ENCODE assay signal across 11 cellular contexts in the genomic region with DNA sequence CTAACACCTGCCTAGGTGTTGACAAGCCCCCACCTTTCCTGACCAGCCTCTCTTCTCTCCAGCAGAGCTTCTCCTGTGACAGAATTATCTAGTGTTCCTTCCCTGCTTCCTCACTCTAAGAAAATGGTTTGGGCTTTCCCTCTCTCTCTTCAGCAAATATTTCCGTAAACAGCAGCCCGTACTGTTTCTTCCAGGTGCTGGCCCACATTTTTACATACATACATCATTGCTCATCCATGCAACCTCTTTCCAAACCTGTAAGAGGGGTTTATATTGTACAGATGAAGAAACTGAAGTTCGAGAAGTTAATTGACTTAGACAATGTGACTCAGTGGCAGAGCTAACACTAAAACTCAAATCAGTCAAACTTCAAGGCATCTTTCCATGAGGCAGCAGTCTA. TPM values are rescaled to one million over a fixed set of nuclear protein-coding genes. Genes with fewer than 3 reads are reported as not detected.
A peak's percentile ranks its signal among the peaks of the same experiment; 100 is the strongest.
DNase-seq lines count a peak whose midpoint lies in the region; ATAC-seq and TF ChIP-seq lines count a peak whose summit lies in the region.
"Had no signal": no experiment of that assay in that cellular context is flagged by ENCODE, and none has a peak within 500 bp of the region (broad histone marks: within the 10 kb centered on the region; RNA-seq: fewer than 3 reads in every experiment).

No MANE protein-coding gene starts in this region.

- H3K9ac ChIP-seq in HUES6 (ENCODE audit: low read length) (no peak overlapping the region), mesenchymal stem cell (ENCODE audit: low read length) (peak overlapping the region; percentile 47)

- POLR2A ChIA-PET in CD8-positive, alpha-beta T cell (lab: Charles Lee) = no interaction called here

- peak overlapping the region in 1 of 2 experiments; percentile 24 for H2BK12ac ChIP-seq in mesenchymal stem cell (ENCODE audit: low read length in 2 of 2)

- no peak for TF ChIP-seq POLR2A in stomach (IDR thresholded peaks at IDR 0.05)

- TF ChIP-seq CTCF in dorsolateral prefrontal cortex (IDR thresholded peaks at IDR 0.05 in 54 of 56, conservative IDR thresholded peaks at IDR 0.05 in 2 of 56; ENCODE audit: low read depth in 1 of 56, partially characterized antibody in 56 of 56) (no peak), stomach (IDR thresholded peaks at IDR 0.05) (no peak)
- no peak for TF ChIP-seq CTCF in CD8-positive, alpha-beta T cell (IDR thresholded peaks at IDR 0.05)

- H3K9me3 Mint-ChIP-seq in CD8-positive, alpha-beta T cell = peaks cover 2% of the 10 kb centered on the region
- no peaks in the 10 kb centered on the region for H3K9me3 Mint-ChIP-seq in stimulated activated effector memory CD8-positive, alpha-beta T cell treated with anti-CD3 and anti-CD28 coated beads, Interleukin-12 subunit alpha, Interleukin-12 subunit beta, amount 100 ng/mL, for 72 hours

- H3K14ac ChIP-seq in mesenchymal stem cell (ENCODE audit: low read length in 2 of 2) = no peak overlapping the region

- ATAC-seq in sciatic nerve = no peak
- ATAC-seq in CD8-positive, alpha-beta T cell = no peak
- no peak for ATAC-seq in GM21723 (IDR thresholded peaks at IDR 0.05; ENCODE audit: unreplicated experiment)
- no peak for ATAC-seq in stimulated activated effector memory CD8-positive, alpha-beta T cell treated with anti-CD3 and anti-CD28 coated beads, Interleukin-12 subunit alpha, Interleukin-12 subunit beta, amount 100 ng/mL, for 72 hours

- H3K4me1 ChIP-seq in HUES6 (ENCODE audit: control insufficient read depth, insufficient read depth, low read length) (no peaks in the 10 kb centered on the region), mesenchymal stem cell (ENCODE audit: control insufficient read depth, insufficient read depth, low read depth, low read length) (peaks cover 10% of the 10 kb centered on the region), stomach (peaks cover 0 to 22% (median 13%) of the 10 kb centered on the region in 4 donors)
- H3K4me1 ChIP-seq in CD8-positive, alpha-beta T cell (ENCODE audit: insufficient read depth, low read length) = no peaks in the 10 kb centered on the region

- no peak overlapping the region for H2AK5ac ChIP-seq in mesenchymal stem cell (ENCODE audit: low read length, severe bottlenecking)

- H2BK15ac ChIP-seq in mesenchymal stem cell (ENCODE audit: low read depth, poor library complexity, severe bottlenecking) = no peak overlapping the region

- H2BK5ac ChIP-seq in mesenchymal stem cell (ENCODE audit: low read depth, low read length, poor library complexity, severe bottlenecking) = no peak overlapping the region

- H3K4me3 ChIP-seq in HUES6 (ENCODE audit: low read depth, low read length) (peak overlapping the region; percentile 75), dorsolateral prefrontal cortex (peak overlapping the region in 56 of 59 donors; percentile 39 to 81 (median 64)), mesenchymal stem cell (ENCODE audit: insufficient read depth in 1 of 2, low read depth in 1 of 2, low read length in 2 of 2) (peak overlapping the region in 1 of 2 experiments; percentile 83), stomach (peak overlapping the region; percentile 48 to 59 (median 54))
- H3K4me3 ChIP-seq in CD8-positive, alpha-beta T cell (ENCODE audit: low read depth, low read length) = no peak overlapping the region

- H3K4ac ChIP-seq in mesenchymal stem cell (ENCODE audit: low read depth in 1 of 2, low read length in 2 of 2) = no peak overlapping the region

- CTCF ChIA-PET in CD8-positive, alpha-beta T cell (lab: Charles Lee) = no interaction called here

- no peak overlapping the region for H3K18ac ChIP-seq in mesenchymal stem cell (ENCODE audit: low read depth in 1 of 2, low read length in 2 of 2)

- H3K36me3 ChIP-seq in HUES6 (ENCODE audit: control insufficient read depth, insufficient read depth, low read length) = no peaks in the 10 kb centered on the region
- no peaks in the 10 kb centered on the region for H3K36me3 ChIP-seq in mesenchymal stem cell (ENCODE audit: control insufficient read depth in 1 of 2, insufficient read depth in 2 of 2, low read depth in 1 of 2, low read length in 2 of 2)
- H3K36me3 ChIP-seq in stomach = no peaks in the 10 kb centered on the region
- H3K36me3 ChIP-seq in CD8-positive, alpha-beta T cell (ENCODE audit: insufficient read depth, low read length) = no peaks in the 10 kb centered on the region

- 100% methylated on average over 1 of the region's 3 CpGs for WGBS in mesenchymal stem cell
- WGBS in stomach, 5 donors = 65 to 70% (median 67%) methylated on average over 3 of the region's 3 CpGs

- H3K9me3 ChIP-seq in HUES6 (ENCODE audit: control insufficient read depth, insufficient read depth, low read depth, low read length) (0 out of 2 replicates have a peak, but pooled peaks cover 5% of the 10 kb centered on the region), mesenchymal stem cell (ENCODE audit: control insufficient read depth, low read length) (no peaks in the 10 kb centered on the region), stomach (no peaks in the 10 kb centered on the region)
- H3K9me3 ChIP-seq in CD8-positive, alpha-beta T cell (ENCODE audit: low read length) = no peaks in the 10 kb centered on the region

- H4K91ac ChIP-seq in mesenchymal stem cell (ENCODE audit: low read length) = no peak overlapping the region

- no peak overlapping the region for H4K8ac ChIP-seq in mesenchymal stem cell (ENCODE audit: low read length)

- no peaks in the 10 kb centered on the region for H3K79me1 ChIP-seq in mesenchymal stem cell (replicated peaks; ENCODE audit: low read length, poor library complexity, severe bottlenecking)

- no peak overlapping the region for H3K27ac ChIP-seq in HUES6 (ENCODE audit: low read depth, low read length)
- no peak overlapping the region for H3K27ac ChIP-seq in dorsolateral prefrontal cortex
- H3K27ac ChIP-seq in mesenchymal stem cell (ENCODE audit: low read length, poor library complexity, severe bottlenecking) = no peak overlapping the region
- peak overlapping the region in 1 of 5 donors; percentile 14 for H3K27ac ChIP-seq in stomach
- no peak overlapping the region for H3K27ac ChIP-seq in CD8-positive, alpha-beta T cell (ENCODE audit: low read depth, low read length)

- H3K36me3 Mint-ChIP-seq in CD8-positive, alpha-beta T cell = no peaks in the 10 kb centered on the region
- H3K36me3 Mint-ChIP-seq in stimulated activated effector memory CD8-positive, alpha-beta T cell treated with anti-CD3 and anti-CD28 coated beads, Interleukin-12 subunit alpha, Interleukin-12 subunit beta, amount 100 ng/mL, for 72 hours = no peaks in the 10 kb centered on the region

- no peak overlapping the region for H3K23ac ChIP-seq in mesenchymal stem cell (ENCODE audit: low read length in 2 of 2)

- intact Hi-C loops in dorsolateral prefrontal cortex (cut with DNase I) = loop anchor here in 1 of 2 donors (5.0 to 10.0 kb wide), 2 partner anchors 75 to 163 kb away; a partner anchor contains a TSS
- intact Hi-C loops in stomach (cut with DNase I; ENCODE audit: low total_unique reads) = no loop called here
- intact Hi-C loops in sciatic nerve (cut with DNase I) = no loop called here
- intact Hi-C loops in CD8-positive, alpha-beta T cell (cut with DNase I, micrococcal nuclease) = no loop called here

- no peak for TF ChIP-seq EP300 in stomach (IDR thresholded peaks at IDR 0.05)

- peaks cover 63% of the 10 kb centered on the region for H3K27me3 Mint-ChIP-seq in CD8-positive, alpha-beta T cell (ENCODE audit: low read depth)

- no peak overlapping the region for H3K27ac Mint-ChIP-seq in CD8-positive, alpha-beta T cell
- no peak overlapping the region for H3K27ac Mint-ChIP-seq in stimulated activated effector memory CD8-positive, alpha-beta T cell treated with anti-CD3 and anti-CD28 coated beads, Interleukin-12 subunit alpha, Interleukin-12 subunit beta, amount 100 ng/mL, for 72 hours
- H3K27ac Mint-ChIP-seq: activated T-cell treated with anti-CD3 and anti-CD28 coated beads, Interleukin-2, amount 50 U/mL, for 72 hours had no signal

- DNase-seq in dorsolateral prefrontal cortex (no peak), mesenchymal stem cell (no peak), stomach (no peak), sciatic nerve (ENCODE audit: low spot score) (no peak)
- no peak for DNase-seq in CD8-positive, alpha-beta T cell
- DNase-seq in stimulated activated effector memory CD8-positive, alpha-beta T cell treated with anti-CD3 and anti-CD28 coated beads, Interleukin-12 subunit alpha, Interleukin-12 subunit beta, amount 100 ng/mL, for 72 hours (ENCODE audit: low spot score in 2 of 2) = no peak

- no peak overlapping the region for H2BK120ac ChIP-seq in mesenchymal stem cell (ENCODE audit: low read depth, low read length)

- H2AFZ ChIP-seq in mesenchymal stem cell (ENCODE audit: low read depth, low read length) = no peak overlapping the region

- peaks cover 10% of the 10 kb centered on the region for H3K4me1 Mint-ChIP-seq in CD8-positive, alpha-beta T cell (ENCODE audit: low read depth)
- H3K4me1 Mint-ChIP-seq in stimulated activated effector memory CD8-positive, alpha-beta T cell treated with anti-CD3 and anti-CD28 coated beads, Interleukin-12 subunit alpha, Interleukin-12 subunit beta, amount 100 ng/mL, for 72 hours = peaks cover 8% of the 10 kb centered on the region

- peaks cover 27% of the 10 kb centered on the region for H3K27me3 ChIP-seq in HUES6 (ENCODE audit: control insufficient read depth, insufficient read depth, low read length)
- H3K27me3 ChIP-seq in dorsolateral prefrontal cortex = peaks cover 0 to 23% (median 0%) of the 10 kb centered on the region in 45 donors
- peaks cover 0 to 7% of the 10 kb centered on the region in 2 experiments for H3K27me3 ChIP-seq in mesenchymal stem cell (ENCODE audit: control insufficient read depth in 1 of 2, insufficient read depth in 1 of 2, low read length in 2 of 2)
- H3K27me3 ChIP-seq in stomach = peaks cover 0 to 36% (median 23%) of the 10 kb centered on the region in 3 donors
- H3K27me3 ChIP-seq in CD8-positive, alpha-beta T cell (ENCODE audit: insufficient read depth, low read length) = peaks cover 6% of the 10 kb centered on the region

- peak overlapping the region; percentile 99 for H3K4me2 ChIP-seq in mesenchymal stem cell (ENCODE audit: low read length, poor library complexity, severe bottlenecking)

- H3K4me3 Mint-ChIP-seq in CD8-positive, alpha-beta T cell = no peak overlapping the region
- H3K4me3 Mint-ChIP-seq in stimulated activated effector memory CD8-positive, alpha-beta T cell treated with anti-CD3 and anti-CD28 coated beads, Interleukin-12 subunit alpha, Interleukin-12 subunit beta, amount 100 ng/mL, for 72 hours = no peak overlapping the region

RNA-seq across cellular contexts. Expression of a gene that starts 0.6 kb away (rescaled TPM):
- total RNA-seq in dorsolateral prefrontal cortex (1 to 10 TPM in 112 of 120 experiments, under 1 TPM in 4, not detected in 4; 0.44 to 7.4 (median 2.7) TPM), stomach (under 1 TPM in 1 of 5 donors, not detected in 4; 0.92 TPM), sciatic nerve (3.5 TPM)
- polyA plus RNA-seq in mesenchymal stem cell (2013, experiment 1 of 2) = 0.73 TPM
- polyA plus RNA-seq in mesenchymal stem cell (2013, experiment 2 of 2) = 1.1 TPM
- polyA plus RNA-seq in stomach = 1 to 10 TPM in 1 of 3 donors, under 1 TPM in 1, not detected in 1; 0.65 to 2.7 TPM
- under 1 TPM in 1 of 2 experiments, not detected in 1; 0.28 TPM for total RNA-seq in CD8-positive, alpha-beta T cell
- total RNA-seq: HT1080, OCI-LY7 had no signal
